ENCODE assay signal across 3 cellular contexts in the genomic region with DNA sequence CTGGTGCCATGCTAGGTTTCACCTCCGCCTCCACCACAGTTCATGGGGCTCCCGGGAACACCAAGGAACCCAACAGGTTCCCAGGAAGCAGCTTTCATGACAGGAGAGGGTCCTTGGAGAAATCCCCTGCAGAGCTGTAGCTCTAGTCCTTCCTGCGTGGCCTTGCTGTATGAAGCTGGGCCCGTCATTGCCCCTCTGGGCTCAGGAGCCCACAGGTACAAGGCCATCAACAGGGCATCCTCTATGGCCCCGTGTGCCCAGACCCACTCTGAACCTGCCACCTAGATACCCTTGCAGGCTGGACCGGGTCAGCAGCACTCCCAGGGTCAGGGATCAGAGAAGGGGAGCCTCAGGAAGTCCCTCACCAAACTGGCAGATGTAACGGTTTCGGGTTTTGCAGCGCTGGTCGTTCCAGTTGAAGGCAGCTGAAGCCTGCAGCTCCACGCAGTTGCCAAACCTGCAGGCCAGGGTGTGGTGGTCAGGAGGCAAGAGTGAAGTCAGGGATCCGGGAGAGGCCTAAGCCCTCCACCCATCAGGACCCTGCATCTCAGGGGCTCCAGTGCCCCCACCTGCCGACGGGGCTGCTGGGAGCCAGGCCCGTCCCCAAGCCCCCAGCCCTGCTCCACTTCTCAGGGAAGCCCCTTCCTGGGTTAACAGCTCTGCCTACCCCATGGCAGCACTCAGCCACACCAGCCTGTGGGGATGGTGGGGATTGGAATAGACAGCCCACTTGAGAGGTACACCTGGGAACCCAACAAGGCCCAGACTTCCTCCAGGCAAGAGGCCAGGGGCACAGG. TPM values are rescaled to one million over a fixed set of nuclear protein-coding genes. Genes with fewer than 3 reads are reported as not detected.
"Had no signal": no experiment of that assay in that cellular context is flagged by ENCODE, and none has a peak within 500 bp of the region (broad histone marks: within the 10 kb centered on the region; RNA-seq: fewer than 3 reads in every experiment).

No MANE protein-coding gene starts in this region.

RNA-seq across cellular contexts. Expression of a gene that starts 11.9 kb away (rescaled TPM):
- total RNA-seq: dermis blood vessel endothelial cell had no signal

RNA-seq across cellular contexts. Expression of a gene that starts 33.3 kb away (rescaled TPM):
- total RNA-seq: activated naive CD8-positive, alpha-beta T cell treated with anti-CD3 and anti-CD28 coated beads, Interleukin-2, amount 10 ng/mL, durations not matched to agents 7 days and 5 days; cardiac septum; dermis blood vessel endothelial cell had no signal
